Comparison of ENCODE assay signal across 8 cellular contexts in genomic region chr11:67054851-67055523, GRCh38. TPM values are rescaled to one million over a fixed set of nuclear protein-coding genes. Genes with fewer than 3 reads are reported as not detected.
DNase-seq lines count a peak whose midpoint lies in the region; ATAC-seq lines count a peak whose summit lies in the region.

No MANE protein-coding gene starts in this region.

- intact Hi-C loops in activated CD4-positive, alpha-beta T cell treated with anti-CD3 and anti-CD28 coated beads for 36 hours (cut with DNase I, micrococcal nuclease): loop anchor here (1.0 to 2.0 kb wide), 2 partner anchors 16 kb away; no protein-coding TSS in a partner anchor

- no peaks in the 10 kb centered on the region for H3K9me3 Mint-ChIP-seq in activated CD4-positive, alpha-beta T cell treated with anti-CD3 and anti-CD28 coated beads for 36 hours (ENCODE audit: low read depth)

- H3K4me3 Mint-ChIP-seq in activated CD4-positive, alpha-beta T cell treated with anti-CD3 and anti-CD28 coated beads for 36 hours: no peak overlapping the region

- peak; percentile 53 for DNase-seq in activated CD4-positive, alpha-beta T cell treated with anti-CD3 and anti-CD28 coated beads for 36 hours
- DNase-seq in activated CD4-positive, alpha-beta T cell treated with anti-CD3 and anti-CD28 coated beads, Interleukin-2, amount 50 U/mL, for 1 hour: no peak
- DNase-seq in NCI-H526 (lab: John Stamatoyannopoulos, UW) (peak; percentile 76 to 79), caudate nucleus (lab: John Stamatoyannopoulos, UW) (peak in 46 of 61 donors; percentile 7 to 89 (median 54)), mucosa of gallbladder (ENCODE audit: low spot score) (peak; percentile 91)

- peak overlapping the region; percentile 48 for H3K27ac ChIP-seq in caudate nucleus (ENCODE audit: low read depth, low read length)

- ATAC-seq in activated CD4-positive, alpha-beta T cell treated with anti-CD3 and anti-CD28 coated beads for 36 hours: peak; percentile 43
- ATAC-seq in HG03139 (IDR thresholded peaks at IDR 0.05; ENCODE audit: unreplicated experiment) (no peak), GM18517 (IDR thresholded peaks at IDR 0.05; ENCODE audit: unreplicated experiment) (no peak), HG02870 (IDR thresholded peaks at IDR 0.05; ENCODE audit: unreplicated experiment) (no peak)

- peaks cover 6% of the 10 kb centered on the region for H3K27me3 Mint-ChIP-seq in activated CD4-positive, alpha-beta T cell treated with anti-CD3 and anti-CD28 coated beads for 36 hours

- peaks cover 17% of the 10 kb centered on the region for H3K4me1 Mint-ChIP-seq in activated CD4-positive, alpha-beta T cell treated with anti-CD3 and anti-CD28 coated beads for 36 hours

- CTCF ChIA-PET in activated CD4-positive, alpha-beta T cell treated with anti-CD3 and anti-CD28 coated beads for 36 hours (lab: Charles Lee): interaction anchor here (0.6 to 5.2 kb wide), 7 partner anchors 10 to 667 kb away, joined by 3 to 36 read pairs (median 3); no protein-coding TSS in a partner anchor

- POLR2A ChIA-PET in activated CD4-positive, alpha-beta T cell treated with anti-CD3 and anti-CD28 coated beads for 36 hours (lab: Charles Lee): interaction anchor here (0.6 kb wide), 1 partner anchor 327 kb away, joined by 4 read pairs; no protein-coding TSS in a partner anchor

- no peaks in the 10 kb centered on the region for H3K36me3 Mint-ChIP-seq in activated CD4-positive, alpha-beta T cell treated with anti-CD3 and anti-CD28 coated beads for 36 hours (ENCODE audit: low read depth)

- no peak overlapping the region for H3K27ac Mint-ChIP-seq in activated CD4-positive, alpha-beta T cell treated with anti-CD3 and anti-CD28 coated beads for 36 hours

RNA-seq across cellular contexts. Expression of gene RHOD, which starts 1.7 kb away (rescaled TPM):
- total RNA-seq in activated CD4-positive, alpha-beta T cell treated with anti-CD3 and anti-CD28 coated beads for 36 hours: under 1 TPM; 0.47 to 0.78 TPM
- total RNA-seq in mucosa of gallbladder: 23.3 TPM

RNA-seq across cellular contexts. Expression of gene SYT12, which starts 32.1 kb away (rescaled TPM):
- total RNA-seq in activated CD4-positive, alpha-beta T cell treated with anti-CD3 and anti-CD28 coated beads for 36 hours: under 1 TPM in 1 of 2 experiments, not detected in 1; 0.11 TPM
- 0.58 TPM for total RNA-seq in mucosa of gallbladder

Comparison
In these comparisons a context has a peak if more than half of its experiments do, and no peak if none do; other contexts are left out.
1. RNA of gene RHOD, which starts 1.7 kb away (total RNA-seq): 23.3 TPM in mucosa of gallbladder (single experiment); 0.47 to 0.78 TPM in activated CD4-positive, alpha-beta T cell treated with anti-CD3 and anti-CD28 coated beads for 36 hours; every median in the first group is over 10 times any median in the second.